ENCODE assay signal across 15 cellular contexts in genomic region chr18:51107594-51108305, GRCh38.
A peak's percentile ranks its signal among the peaks of the same experiment; 100 is the strongest.
DNase-seq lines count a peak whose midpoint lies in the region; ATAC-seq and TF ChIP-seq lines count a peak whose summit lies in the region.
"Had no signal": no experiment of that assay in that cellular context is flagged by ENCODE, and none has a peak within 500 bp of the region (broad histone marks: within the 10 kb centered on the region; RNA-seq: fewer than 3 reads in every experiment).

No MANE protein-coding gene starts in this region.

- WGBS in adrenal gland, 4 donors = 64 to 78% (median 72%) methylated on average over 9 of the region's 9 CpGs

- no peak overlapping the region for H3K4me3 ChIP-seq in CD4-positive, CD25-positive, alpha-beta regulatory T cell (ENCODE audit: low read depth, low read length)
- no peak overlapping the region for H3K4me3 ChIP-seq in RWPE2 (ENCODE audit: severe bottlenecking)
- no peak overlapping the region for H3K4me3 ChIP-seq in adrenal gland

- peaks cover 0 to 12% (median 9%) of the 10 kb centered on the region in 4 donors for H3K4me1 Mint-ChIP-seq in CD4-positive, CD25-positive, alpha-beta regulatory T cell
- H3K4me1 Mint-ChIP-seq: mesothelial cell of epicardium, WTC11 had no signal

- H3K4me3 Mint-ChIP-seq in CD4-positive, CD25-positive, alpha-beta regulatory T cell = peak overlapping the region in 1 of 4 donors; percentile 54
- H3K4me3 Mint-ChIP-seq: mesothelial cell of epicardium, WTC11 had no signal

- no peaks in the 10 kb centered on the region for H3K36me3 ChIP-seq in CD4-positive, CD25-positive, alpha-beta regulatory T cell (ENCODE audit: control insufficient read depth, insufficient read depth, low read length)
- H3K36me3 ChIP-seq in RWPE2 (ENCODE audit: low read depth) (no peaks in the 10 kb centered on the region), adrenal gland (replicated peaks in 1 of 2) (no peaks in the 10 kb centered on the region)

- no peaks in the 10 kb centered on the region for H3K36me3 Mint-ChIP-seq in CD4-positive, CD25-positive, alpha-beta regulatory T cell
- H3K36me3 Mint-ChIP-seq: IgD-negative memory B cell had no signal

- peaks cover 15% of the 10 kb centered on the region for H3K4me1 ChIP-seq in CD4-positive, CD25-positive, alpha-beta regulatory T cell (ENCODE audit: control insufficient read depth, insufficient read depth, low read length, poor library complexity, severe bottlenecking)
- H3K4me1 ChIP-seq in RWPE2 (ENCODE audit: insufficient read depth, poor library complexity, severe bottlenecking) (no peaks in the 10 kb centered on the region), adrenal gland (replicated peaks in 1 of 2) (peaks cover 0 to 3% of the 10 kb centered on the region in 2 donors)

- ATAC-seq in CD4-positive, CD25-positive, alpha-beta regulatory T cell (ENCODE audit: low read depth in 2 of 2) = peak; percentile 56
- ATAC-seq in GM21447 (IDR thresholded peaks at IDR 0.05; ENCODE audit: unreplicated experiment) (peak; percentile 28), RWPE2 (ENCODE audit: low read depth) (peak; percentile 36; the same call in 1 of the 3 replicates), GM18502 (IDR thresholded peaks at IDR 0.05; ENCODE audit: poor library complexity, unreplicated experiment) (no peak)
- ATAC-seq: WTC11 had no signal

- no peaks in the 10 kb centered on the region for H3K9me3 ChIP-seq in CD4-positive, CD25-positive, alpha-beta regulatory T cell (ENCODE audit: control insufficient read depth in 2 of 2, low read length in 2 of 2)
- H3K9me3 ChIP-seq in RWPE2 (ENCODE audit: severe bottlenecking) = no peaks in the 10 kb centered on the region
- no peaks in the 10 kb centered on the region for H3K9me3 ChIP-seq in adrenal gland (replicated peaks in 1 of 3)

- H3K27ac Mint-ChIP-seq in CD4-positive, CD25-positive, alpha-beta regulatory T cell = peak overlapping the region; percentile 52 to 82 (median 65)
- H3K27ac Mint-ChIP-seq: mesothelial cell of epicardium, WTC11 had no signal

- no peak for TF ChIP-seq POLR2A in adrenal gland (IDR thresholded peaks at IDR 0.05)
- no peak for TF ChIP-seq POLR2A in erythroblast (IDR thresholded peaks at IDR 0.05; ENCODE audit: low read length)

- H3K27me3 Mint-ChIP-seq in CD4-positive, CD25-positive, alpha-beta regulatory T cell = no peaks in the 10 kb centered on the region
- H3K27me3 Mint-ChIP-seq: IgD-negative memory B cell had no signal

- intact Hi-C loops in adrenal gland (cut with DNase I) = no loop called here

- DNase-seq in CD4-positive, CD25-positive, alpha-beta regulatory T cell = peak in 1 of 3 donors; percentile 59
- DNase-seq in RWPE2 (ENCODE audit: low spot score) (no peak), iris pigment epithelial cell (ENCODE audit: low read depth) (peak; percentile 15), adrenal gland (no peak), erythroblast (lab: John Stamatoyannopoulos, UW) (no peak)
- DNase-seq in activated effector memory CD4-positive, alpha-beta T cell treated with Interleukin-2 at 50 U/mL for 16 hours = no peak
- DNase-seq: hypothalamus, NCI-H345, retina, SHP77 treated with DMSO at 0.1 percent for 48 hours had no signal

- no peaks in the 10 kb centered on the region for H3K27me3 ChIP-seq in CD4-positive, CD25-positive, alpha-beta regulatory T cell (ENCODE audit: control insufficient read depth, insufficient read depth, low read length)
- H3K27me3 ChIP-seq in RWPE2 (ENCODE audit: insufficient read depth, poor library complexity, severe bottlenecking) (no peaks in the 10 kb centered on the region), adrenal gland (no peaks in the 10 kb centered on the region)

- TF ChIP-seq CTCF in RWPE2 (IDR thresholded peaks at IDR 0.05; ENCODE audit: poor library complexity, severe bottlenecking) = no peak
- TF ChIP-seq CTCF in adrenal gland (IDR thresholded peaks at IDR 0.05) = no peak

- H3K9me3 Mint-ChIP-seq in CD4-positive, CD25-positive, alpha-beta regulatory T cell = peaks cover 0 to 2% (median 0%) of the 10 kb centered on the region in 7 donors

- H3K27ac ChIP-seq in CD4-positive, CD25-positive, alpha-beta regulatory T cell (ENCODE audit: insufficient read depth, low read length, poor library complexity, severe bottlenecking) = no peak overlapping the region
- H3K27ac ChIP-seq in RWPE2 (ENCODE audit: poor library complexity, severe bottlenecking) (no peak overlapping the region), adrenal gland (no peak overlapping the region)
